In the genomic region with DNA sequence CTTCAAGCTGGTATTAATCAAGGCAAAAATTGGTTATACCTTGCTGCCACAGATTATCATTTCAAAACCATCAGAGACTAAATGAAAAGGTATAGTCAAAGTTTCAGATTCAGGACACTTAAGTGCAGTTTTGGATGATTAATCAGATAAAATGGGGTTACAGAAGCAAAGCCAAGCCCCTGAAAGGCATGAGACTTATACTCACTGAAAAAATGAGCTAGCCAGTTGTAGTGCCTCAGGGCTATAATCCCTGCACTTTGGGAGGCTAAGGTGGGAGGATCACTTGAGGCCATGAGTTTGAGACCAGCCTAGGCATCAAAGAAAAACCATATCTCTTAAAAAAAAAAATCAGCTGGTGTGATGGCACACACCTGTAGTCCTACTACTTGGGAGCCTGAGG, we compare ENCODE assay signal across 10 cellular contexts.
"Had no signal": no experiment of that assay in that cellular context is flagged by ENCODE, and none has a peak within 500 bp of the region (broad histone marks: within the 10 kb centered on the region; RNA-seq: fewer than 3 reads in every experiment).

No MANE protein-coding gene starts in this region.

- H3K9ac ChIP-seq: GM23248 had no signal

- ATAC-seq: GM23338, HCT116 had no signal

- H3K4me3 ChIP-seq: GM23248, GM23338, HAP-1 had no signal

- H3K4me2 ChIP-seq: GM23338 had no signal

- H2AFZ ChIP-seq: GM23248, GM23338 had no signal

- FAIRE-seq: H1 had no signal

- H3K27ac ChIP-seq: GM23248 had no signal

- DNase-seq: GOT3, H7, H9, HCEC 1CT, HFFc6 had no signal
